ENCODE assay signal across 8 cellular contexts in the genomic region with DNA sequence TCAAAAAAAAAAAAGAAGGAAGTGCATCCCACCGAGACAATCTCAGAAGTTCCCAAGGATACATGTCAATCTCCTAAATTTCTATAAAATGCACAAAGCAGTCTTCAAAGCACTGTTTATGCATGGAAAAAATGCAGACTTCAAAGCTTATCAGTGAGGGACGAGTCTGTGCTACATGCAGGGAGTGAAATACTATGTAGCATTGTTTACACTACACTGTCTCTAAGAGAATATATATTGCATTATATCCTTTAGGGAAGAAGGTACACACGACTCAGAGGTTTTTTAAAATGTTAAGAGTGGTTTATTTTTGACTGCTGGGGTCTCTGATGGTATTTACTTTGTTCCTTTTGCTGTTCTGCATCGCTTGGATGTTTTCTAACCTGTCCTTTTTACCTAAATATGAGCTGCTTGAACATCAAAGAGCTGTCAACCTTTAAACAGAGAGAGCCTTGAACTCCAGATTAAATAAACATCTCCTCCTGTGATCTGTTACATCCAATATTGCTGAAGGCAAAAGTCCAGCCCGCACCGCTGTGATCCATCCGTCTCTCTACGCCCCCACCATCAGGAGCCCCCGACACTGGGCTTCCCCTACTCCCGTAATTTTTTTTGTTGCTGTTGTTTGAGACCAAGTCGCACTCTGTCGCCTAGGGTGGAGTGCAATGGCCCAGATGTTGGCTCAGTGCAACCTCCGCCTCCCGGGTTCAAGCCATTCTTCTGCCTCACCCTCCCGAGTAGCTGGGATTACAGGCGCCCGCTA. TPM values are rescaled to one million over a fixed set of nuclear protein-coding genes. Genes with fewer than 3 reads are reported as not detected.
DNase-seq lines count a peak whose midpoint lies in the region; ATAC-seq, FAIRE-seq and TF ChIP-seq lines count a peak whose summit lies in the region.

No MANE protein-coding gene starts in this region.

- H3K4me1 ChIP-seq in heart left ventricle = peaks cover 0 to 64% (median 32%) of the 10 kb centered on the region in 12 donors
- peaks cover 27 to 34% of the 10 kb centered on the region in 2 experiments for H3K4me1 ChIP-seq in K562 (replicated peaks in 1 of 2; ENCODE audit: control insufficient read depth in 2 of 2, insufficient read depth in 2 of 2, low read length in 2 of 2)
- peaks cover 2 to 8% of the 10 kb centered on the region in 2 donors for H3K4me1 ChIP-seq in lung (ENCODE audit: control insufficient read depth in 2 of 2, insufficient read depth in 2 of 2, low read length in 2 of 2)
- H3K4me1 ChIP-seq in urinary bladder (ENCODE audit: insufficient read depth) = no peaks in the 10 kb centered on the region

- H3K27me3 ChIP-seq in heart left ventricle (no peaks in the 10 kb centered on the region), K562 (ENCODE audit: control insufficient read depth in 2 of 2, insufficient read depth in 2 of 2, low read length in 2 of 2) (no peaks in the 10 kb centered on the region), lung (ENCODE audit: control insufficient read depth, insufficient read depth) (no peaks in the 10 kb centered on the region)

- POLR2A ChIA-PET in K562 (lab: Yijun Ruan, JAX) = interaction anchor here (0.6 to 6.1 kb wide), 5 partner anchors 11 to 1283 kb away, joined by 3 to 43 read pairs (median 3); partner anchors contain the start of gene MAP1LC3B

- no peak for TF ChIP-seq CTCF in heart left ventricle (IDR thresholded peaks at IDR 0.05)
- no peak for TF ChIP-seq CTCF in K562 (IDR thresholded peaks at IDR 0.05 in 2 of 3, conservative IDR thresholded peaks at IDR 0.05 in 1 of 3; ENCODE audit: insufficient read depth in 2 of 3, low read depth in 1 of 3, low read length in 3 of 3)
- TF ChIP-seq CTCF in lung (IDR thresholded peaks at IDR 0.05; ENCODE audit: control extremely low read depth, extremely low read depth) = no peak

- H3K4me2 ChIP-seq in K562 (ENCODE audit: insufficient read depth, low read length) = peak overlapping the region; percentile 85

- BruUV-seq in K562 (replicated peaks; lab: Mats Ljungman, UMichigan) = TSS peak; percentile 54

- peaks cover 4% of the 10 kb centered on the region; the same call in 1 of the 2 replicates for H4K20me1 ChIP-seq in K562 (replicated peaks; ENCODE audit: control insufficient read depth, insufficient read depth, low read length)

- H3K9me1 ChIP-seq in K562 (ENCODE audit: control insufficient read depth, insufficient read depth, low read length) = no peaks in the 10 kb centered on the region

- TF ChIP-seq POLR2A in heart left ventricle (IDR thresholded peaks at IDR 0.05) (no peak), K562 (conservative IDR thresholded peaks at IDR 0.05) (no peak)

- H3K27ac ChIP-seq in heart left ventricle = peak overlapping the region; percentile 65 to 96 (median 91)
- H3K27ac ChIP-seq in K562 (ENCODE audit: extremely low read depth, low read depth, low read length) = peak overlapping the region; percentile 88; the same call in 2 of the 3 replicates
- peak overlapping the region; percentile 73 to 90 for H3K27ac ChIP-seq in lung (ENCODE audit: low read depth in 1 of 2, low read length in 1 of 2)
- peak overlapping the region; percentile 25 for H3K27ac ChIP-seq in urinary bladder (ENCODE audit: low read depth)

- WGBS in heart left ventricle, 4 donors = 19 to 29% (median 20%) methylated on average over 17 of the region's 17 CpGs
- 10% methylated on average over 17 of the region's 17 CpGs for WGBS in K562 (ENCODE audit: insufficient coverage, low coverage, missing lambda C conversion rate)
- 28 to 48% methylated on average over 17 of the region's 17 CpGs for WGBS in lung, 2 donors
- 13% methylated on average over 17 of the region's 17 CpGs for WGBS in urinary bladder

- H3K79me2 ChIP-seq in K562 (ENCODE audit: control insufficient read depth, insufficient read depth, low read length) = peaks cover 62% of the 10 kb centered on the region

- no peak overlapping the region for H2AFZ ChIP-seq in K562 (ENCODE audit: low read depth, low read length)

- no peak for TF ChIP-seq EP300 in K562 (IDR thresholded peaks at IDR 0.05; ENCODE audit: low read length)

- no peak for DNase-seq in heart left ventricle
- DNase-seq in cardiac septum (ENCODE audit: low spot score) = no peak
- DNase-seq in K562 (ENCODE audit: extremely low read depth in 1 of 4, low spot score in 3 of 4) = no peak
- DNase-seq in lung (ENCODE audit: low spot score) = no peak
- no peak for DNase-seq in NOMO-1 treated with DMSO at 0.1 percent for 48 hours (lab: John Stamatoyannopoulos, UW; ENCODE audit: unreplicated experiment)
- DNase-seq in NCI-H345 treated with DMSO at 0.1 percent for 48 hours (lab: John Stamatoyannopoulos, UW; ENCODE audit: unreplicated experiment) = no peak

- H3K9me3 ChIP-seq in heart left ventricle (no peaks in the 10 kb centered on the region), K562 (replicated peaks; ENCODE audit: control insufficient read depth, insufficient read depth, low read depth, low read length) (no peaks in the 10 kb centered on the region), lung (ENCODE audit: control insufficient read depth in 2 of 2, insufficient read depth in 1 of 2, low read length in 1 of 2) (no peaks in the 10 kb centered on the region)

- ATAC-seq in heart left ventricle (no peak), K562 (no peak; the same call in 2 of the 3 replicates), lung (ENCODE audit: insufficient read depth, low FRiP score) (no peak), GM18498 (IDR thresholded peaks at IDR 0.05; ENCODE audit: unreplicated experiment) (no peak)

- H3K4me3 ChIP-seq in heart left ventricle = peak overlapping the region; percentile 34 to 98 (median 72)
- H3K4me3 ChIP-seq in K562 = peak overlapping the region; percentile 78
- H3K4me3 ChIP-seq in lung = peak overlapping the region; percentile 88
- H3K4me3 ChIP-seq in urinary bladder (ENCODE audit: low read depth, low read length) = peak overlapping the region; percentile 94

- TF ChIP-seq RAD21 in K562 (CRISPR knock-in tag; conservative IDR thresholded peaks at IDR 0.05 in 1 of 2, IDR thresholded peaks at IDR 0.05 in 1 of 2) = no peak

- CTCF ChIA-PET in K562 (lab: Yijun Ruan, JAX; ENCODE audit: low intra/inter-chr PET ratio) = interaction anchor here (0.7 kb wide), 1 partner anchor 814 kb away, joined by 3 read pairs; no protein-coding TSS in a partner anchor

- FAIRE-seq in K562 (lab: Jason Lieb, UNC) = no peak

- intact Hi-C loops in heart left ventricle (cut with DNase I) (loop anchor here in 7 of 10 donors (2.0 to 5.0 kb wide), 5 partner anchors 55 to 65 kb away; partner anchors contain the start of gene C16orf95 (in 2 of the 7)), cardiac septum (cut with DNase I) (no loop called here), K562 (cut with micrococcal nuclease) (no loop called here)

- peaks cover 0 to 2% (median 0%) of the 10 kb centered on the region in 9 donors for H3K36me3 ChIP-seq in heart left ventricle
- H3K36me3 ChIP-seq in K562 (ENCODE audit: control insufficient read depth, insufficient read depth, low read length) = peaks cover 21% of the 10 kb centered on the region; the same call in 2 of the 3 replicates
- H3K36me3 ChIP-seq in lung (ENCODE audit: control insufficient read depth in 2 of 2, insufficient read depth in 2 of 2, low read length in 2 of 2) = no peaks in the 10 kb centered on the region
- no peaks in the 10 kb centered on the region for H3K36me3 ChIP-seq in urinary bladder (ENCODE audit: insufficient read depth)

- in situ Hi-C loops in K562 (cut with MboI) = no loop called here

- peak overlapping the region; percentile 79 to 96; a peak in 3 of 4 replicates for H3K9ac ChIP-seq in K562 (ENCODE audit: insufficient read depth in 1 of 2, low read depth in 2 of 2, low read length in 2 of 2)

RNA-seq across cellular contexts. Expression of gene FBXO31, which starts 1.4 kb away (rescaled TPM):
- total RNA-seq in heart left ventricle (100 to 1,000 TPM in 1 of 9 donors, 10 to 100 TPM in 8; 55.5 to 130 (median 71.9) TPM), cardiac septum (73.9 TPM), K562 (2014; rRNA removed) (18.9 and 20.7 TPM in 2 replicates), K562 (2014; rRNA removed; fragmentation: Illumina TruSeq; extraction: Trizol) (6.7 and 8.1 TPM in 2 replicates), K562 (2015; rRNA removed; fragmentation: Illumina TruSeq; extraction: Trizol) (10.1 and 10.4 TPM in 2 replicates), K562 (2021) (28.6 and 33.3 TPM in 2 replicates), lung (10 to 100 TPM; 33.6 to 35.1 TPM), urinary bladder (15.0 TPM)
- polyA plus RNA-seq in heart left ventricle (10 to 100 TPM; 20.0 to 28.8 TPM), K562 (2011; rRNA removed) (11.9 and 13.4 TPM in 2 replicates), K562 (2014; fragmentation: Illumina TruSeq; extraction: Trizol) (10.9 and 19.1 TPM in 2 replicates), K562 (2014; fragmentation: Nextera tagmentation; extraction: Ambion mirVana) (under 1 TPM; 0.18 to 0.70 TPM), K562 (2014; rRNA removed) (14.0 and 16.0 TPM in 2 replicates), lung (10 to 100 TPM; 10.1 to 12.8 TPM), urinary bladder (65.2 TPM)
- total RNA-seq in K562 (2011; cell fraction: chromatin; rRNA removed; ENCODE audit: low replicate concordance) = 50.3 and 100 TPM in 2 replicates
- 55.0 and 64.4 TPM in 2 replicates for total RNA-seq in K562 (2011; cell fraction: nucleolus; rRNA removed)
- 34.9 and 39.5 TPM in 2 replicates for total RNA-seq in K562 (2011; cell fraction: nucleoplasm; rRNA removed)
- polyA plus RNA-seq in K562 (2011; cell fraction: cytosol; rRNA removed) = 10.3 and 21.0 TPM in 2 replicates
- 24.4 and 48.8 TPM in 2 replicates for polyA plus RNA-seq in K562 (2011; cell fraction: nucleus; rRNA removed)
- 14.2 and 18.2 TPM in 2 replicates for polyA plus RNA-seq in K562 (2012)
- 12.2 and 15.8 TPM in 2 replicates for polyA minus RNA-seq in K562 (2011; rRNA and poly(A)+ RNA removed)
- 13.6 and 17.8 TPM in 2 replicates for polyA minus RNA-seq in K562 (2011; cell fraction: cytosol; rRNA and poly(A)+ RNA removed)
- 14.0 and 20.2 TPM in 2 replicates for polyA minus RNA-seq in K562 (2011; cell fraction: nucleus; rRNA and poly(A)+ RNA removed)

RNA-seq across cellular contexts. Expression of gene MAP1LC3B, which starts 9.9 kb away (rescaled TPM):
- total RNA-seq in heart left ventricle (100 to 1,000 TPM in 7 of 9 donors, 10 to 100 TPM in 2; 70.7 to 194 (median 116) TPM), cardiac septum (113 TPM), K562 (2014; rRNA removed) (21.3 and 24.9 TPM in 2 replicates), K562 (2014; rRNA removed; fragmentation: Illumina TruSeq; extraction: Trizol) (26.7 and 32.7 TPM in 2 replicates), K562 (2015; rRNA removed; fragmentation: Illumina TruSeq; extraction: Trizol) (16.0 and 16.2 TPM in 2 replicates), K562 (2021) (73.1 and 77.4 TPM in 2 replicates), lung (10 to 100 TPM; 43.3 to 45.7 TPM), urinary bladder (27.3 TPM)
- polyA plus RNA-seq in heart left ventricle (100 to 1,000 TPM in 1 of 2 donors, 10 to 100 TPM in 1; 82.4 to 263 TPM), K562 (2011; rRNA removed) (37.0 and 42.6 TPM in 2 replicates), K562 (2014; fragmentation: Illumina TruSeq; extraction: Trizol) (79.9 and 81.5 TPM in 2 replicates), K562 (2014; fragmentation: Nextera tagmentation; extraction: Ambion mirVana) (10 to 100 TPM; 30.4 to 36.7 TPM), K562 (2014; rRNA removed) (45.5 TPM in 2 replicates), lung (10 to 100 TPM; 49.8 to 62.2 TPM), urinary bladder (68.9 TPM)
- 39.2 and 55.8 TPM in 2 replicates for total RNA-seq in K562 (2011; cell fraction: chromatin; rRNA removed; ENCODE audit: low replicate concordance)
- 28.3 and 28.9 TPM in 2 replicates for total RNA-seq in K562 (2011; cell fraction: nucleolus; rRNA removed)
- 49.8 and 99.0 TPM in 2 replicates for total RNA-seq in K562 (2011; cell fraction: nucleoplasm; rRNA removed)
- 17.6 and 25.2 TPM in 2 replicates for polyA plus RNA-seq in K562 (2011; cell fraction: cytosol; rRNA removed)
- 16.4 and 19.9 TPM in 2 replicates for polyA plus RNA-seq in K562 (2011; cell fraction: nucleus; rRNA removed)
- 57.7 and 110 TPM in 2 replicates for polyA plus RNA-seq in K562 (2012)
- 21.9 and 25.6 TPM in 2 replicates for polyA minus RNA-seq in K562 (2011; rRNA and poly(A)+ RNA removed)
- polyA minus RNA-seq in K562 (2011; cell fraction: cytosol; rRNA and poly(A)+ RNA removed) = 23.5 and 24.3 TPM in 2 replicates
- 8.3 and 11.6 TPM in 2 replicates for polyA minus RNA-seq in K562 (2011; cell fraction: nucleus; rRNA and poly(A)+ RNA removed)

Comparison
In these comparisons a context has a peak if more than half of its experiments do, and no peak if none do; other contexts are left out.
1. intact Hi-C loops: an anchor here in heart left ventricle (2.0 to 5.0 kb wide); none called in cardiac septum and K562.
2. H3K27ac ChIP-seq: peak in every context shown above with its lines; median percentile 91 in heart left ventricle; 88 in K562; 82 in lung; 25 in urinary bladder.